ENCODE assay signal across 14 cellular contexts in genomic region chr9:129281506-129282145, GRCh38.
DNase-seq lines count a peak whose midpoint lies in the region; ATAC-seq and TF ChIP-seq lines count a peak whose summit lies in the region.
"Had no signal": no experiment of that assay in that cellular context is flagged by ENCODE, and none has a peak within 500 bp of the region (broad histone marks: within the 10 kb centered on the region; RNA-seq: fewer than 3 reads in every experiment).

No MANE protein-coding gene starts in this region.

- DNase-seq in D341Med (ENCODE audit: low spot score) (peak; percentile 20), Peyer's patch (peak; percentile 12 to 28 (median 21)), hepatic stellate cell (ENCODE audit: low spot score) (peak; percentile 2), spleen (peak; percentile 66), omental fat pad (ENCODE audit: low spot score) (no peak)
- DNase-seq: activated T-cell treated with anti-CD3 and anti-CD28 coated beads, Interleukin-2, amount 50 U/mL, for 48 hours; DMS153; foreskin melanocyte; NCI-H1694 treated with DMSO at 0.1 percent for 48 hours; NCI-H446; SHP77 treated with DMSO at 0.1 percent for 48 hours had no signal

- H3K4me3 ChIP-seq in Peyer's patch (no peak overlapping the region), spleen (peak overlapping the region in 1 of 8 donors; percentile 51)

- H3K4me1 ChIP-seq in Peyer's patch: no peaks in the 10 kb centered on the region
- peaks cover 0 to 40% (median 16%) of the 10 kb centered on the region in 6 donors for H3K4me1 ChIP-seq in spleen

- no peaks in the 10 kb centered on the region for H3K36me3 ChIP-seq in Peyer's patch
- peaks cover 0 to 5% (median 0%) of the 10 kb centered on the region in 6 donors for H3K36me3 ChIP-seq in spleen

- H3K27me3 ChIP-seq in Peyer's patch (no peaks in the 10 kb centered on the region), spleen (replicated peaks in 1 of 7) (peaks cover 0 to 14% (median 0%) of the 10 kb centered on the region in 7 donors)
- H3K27me3 ChIP-seq: left lung had no signal

- WGBS in spleen, 5 donors: 79 to 90% (median 86%) methylated on average over 16 of the region's 16 CpGs

- no peak overlapping the region for H3K27ac ChIP-seq in Peyer's patch
- peak overlapping the region in 4 of 8 donors; percentile 20 to 70 (median 58) for H3K27ac ChIP-seq in spleen

- intact Hi-C loops in spleen (cut with DNase I; ENCODE audit: low total_unique reads): no loop called here

- H3K9me3 ChIP-seq in Peyer's patch (no peaks in the 10 kb centered on the region), spleen (no peaks in the 10 kb centered on the region)
- H3K9me3 ChIP-seq: left lung had no signal

- no peak for TF ChIP-seq CTCF in Peyer's patch (IDR thresholded peaks at IDR 0.05)
- no peak for TF ChIP-seq CTCF in spleen (IDR thresholded peaks at IDR 0.05 in 8 of 11, conservative IDR thresholded peaks at IDR 0.05 in 3 of 11)
- TF ChIP-seq CTCF in omental fat pad (IDR thresholded peaks at IDR 0.05): no peak

- ATAC-seq in esophagus mucosa (no peak), omental fat pad (ENCODE audit: low FRiP score) (no peak), HG02623 (IDR thresholded peaks at IDR 0.05; ENCODE audit: unreplicated experiment) (no peak)

- TF ChIP-seq POLR2A in Peyer's patch (IDR thresholded peaks at IDR 0.05) (no peak), spleen (IDR thresholded peaks at IDR 0.05) (no peak)
